In genomic region chr3:72628065-72628464, GRCh38 we compare ENCODE assay signal across 1 cellular context.
TF ChIP-seq lines count a peak whose summit lies in the region.

No MANE protein-coding gene starts in this region.

TF ChIP-seq in Ishikawa, 13 proteins besides CTCF, POLR2A, EP300 and RAD21 (continued from another document):
- no peak for TF ChIP-seq REST (IDR thresholded peaks at IDR 0.05; ENCODE audit: low read depth)
- peak; percentile 53 for TF ChIP-seq FOXM1 (IDR thresholded peaks at IDR 0.05; ENCODE audit: borderline replicate concordance, low read depth)
- TF ChIP-seq MAX (IDR thresholded peaks at IDR 0.05): peak; percentile 49; the same call in 1 of the 2 replicates
- no peak for TF ChIP-seq ZBTB7A (IDR thresholded peaks at IDR 0.05; ENCODE audit: low read depth)
- TF ChIP-seq USF1 (IDR thresholded peaks at IDR 0.05): no peak
- TF ChIP-seq CREB1 (IDR thresholded peaks at IDR 0.05; ENCODE audit: low read depth): no peak
- peak; percentile 89 for TF ChIP-seq NFIC (IDR thresholded peaks at IDR 0.05)
- TF ChIP-seq EGR1 (IDR thresholded peaks at IDR 0.05): no peak
- TF ChIP-seq TAF1 (IDR thresholded peaks at IDR 0.05; ENCODE audit: low read depth): no peak
- TF ChIP-seq CEBPB (IDR thresholded peaks at IDR 0.05): peak; percentile 47; the same call in 1 of the 2 replicates
